ENCODE assay signal across 8 cellular contexts in genomic region chr12:76158518-76159321, GRCh38.
DNase-seq lines count a peak whose midpoint lies in the region; ATAC-seq, FAIRE-seq and TF ChIP-seq lines count a peak whose summit lies in the region.

No MANE protein-coding gene starts in this region.

- CTCF ChIA-PET in AG04450 (lab: Charles Lee), result interaction anchor here (0.6 to 2.0 kb wide), 14 partner anchors 11 to 189 kb away, joined by 3 to 11 read pairs (median 4); partner anchors contain the start of gene BBS10

- H3K27me3 Mint-ChIP-seq in activated T-cell treated with anti-CD3 and anti-CD28 coated beads, Interleukin-2, amount 50 U/mL, for 24 hours, result peaks cover 9% of the 10 kb centered on the region

- no peaks in the 10 kb centered on the region for H3K9me3 Mint-ChIP-seq in activated T-cell treated with anti-CD3 and anti-CD28 coated beads, Interleukin-2, amount 50 U/mL, for 24 hours

- H3K27ac ChIP-seq in AG04450 (ENCODE audit: low read depth, low read length) (no peak overlapping the region), OCI-LY3 (ENCODE audit: low read length) (peak overlapping the region; percentile 85), pancreas (no peak overlapping the region), upper lobe of right lung (no peak overlapping the region)

- no peaks in the 10 kb centered on the region for H3K36me3 Mint-ChIP-seq in activated T-cell treated with anti-CD3 and anti-CD28 coated beads, Interleukin-2, amount 50 U/mL, for 24 hours (ENCODE audit: low read depth)

- H2AFZ ChIP-seq in OCI-LY3 (ENCODE audit: low read depth, low read length), result peak overlapping the region; percentile 98

- TF ChIP-seq CTCF in AG04450 (IDR thresholded peaks at IDR 0.05; ENCODE audit: low read depth, low read length) (peak; percentile 64), OCI-LY3 (IDR thresholded peaks at IDR 0.05; ENCODE audit: low read depth, low read length) (peak; percentile 87), foreskin fibroblast (IDR thresholded peaks at IDR 0.05; ENCODE audit: low read depth, low read length) (peak; percentile 72), pancreas (IDR thresholded peaks at IDR 0.05) (peak; percentile 29 to 58 (median 48)), upper lobe of right lung (IDR thresholded peaks at IDR 0.05) (peak; percentile 62)

- H4K20me1 ChIP-seq in OCI-LY3 (ENCODE audit: insufficient read depth, low read length), result no peaks in the 10 kb centered on the region

- peaks cover 31% of the 10 kb centered on the region for H3K4me1 Mint-ChIP-seq in activated T-cell treated with anti-CD3 and anti-CD28 coated beads, Interleukin-2, amount 50 U/mL, for 24 hours (ENCODE audit: low read depth)

- H3K4me2 ChIP-seq in OCI-LY3 (ENCODE audit: low read length), result peak overlapping the region; percentile 100

- peak overlapping the region; percentile 45 for H3K4me3 Mint-ChIP-seq in activated T-cell treated with anti-CD3 and anti-CD28 coated beads, Interleukin-2, amount 50 U/mL, for 24 hours

- 41 to 53% methylated on average over 11 of the region's 11 CpGs for WGBS in pancreas, 2 donors

- H3K27me3 ChIP-seq in AG04450 (ENCODE audit: control insufficient read depth, insufficient read depth, low read length), result no peaks in the 10 kb centered on the region
- no peaks in the 10 kb centered on the region for H3K27me3 ChIP-seq in OCI-LY3 (ENCODE audit: low read depth, low read length)
- no peaks in the 10 kb centered on the region for H3K27me3 ChIP-seq in pancreas
- H3K27me3 ChIP-seq in upper lobe of right lung, result no peaks in the 10 kb centered on the region

- no peaks in the 10 kb centered on the region for H3K79me2 ChIP-seq in OCI-LY3 (ENCODE audit: low read length)

- H3K9me3 ChIP-seq in AG04450 (ENCODE audit: control insufficient read depth, insufficient read depth, low read length) (no peaks in the 10 kb centered on the region), OCI-LY3 (ENCODE audit: insufficient read depth, low read length) (no peaks in the 10 kb centered on the region), pancreas (no peaks in the 10 kb centered on the region), upper lobe of right lung (no peaks in the 10 kb centered on the region)

- POLR2A ChIA-PET in AG04450 (lab: Yijun Ruan, JAX), result no interaction called here

- H3K36me3 ChIP-seq in OCI-LY3 (replicated peaks; ENCODE audit: low read depth, low read length), result no peaks in the 10 kb centered on the region
- H3K36me3 ChIP-seq in pancreas, result no peaks in the 10 kb centered on the region
- no peaks in the 10 kb centered on the region for H3K36me3 ChIP-seq in upper lobe of right lung

- intact Hi-C loops in pancreas (cut with DNase I), result no loop called here
- intact Hi-C loops in upper lobe of right lung (cut with DNase I), result no loop called here

- peaks cover 27% of the 10 kb centered on the region for H3K4me1 ChIP-seq in OCI-LY3 (ENCODE audit: low read length)
- no peaks in the 10 kb centered on the region for H3K4me1 ChIP-seq in pancreas
- peaks cover 3% of the 10 kb centered on the region for H3K4me1 ChIP-seq in upper lobe of right lung

- H3K27ac Mint-ChIP-seq in activated T-cell treated with anti-CD3 and anti-CD28 coated beads, Interleukin-2, amount 50 U/mL, for 24 hours, result peak overlapping the region; percentile 88

- FAIRE-seq in pancreas (lab: Jason Lieb, UNC), result no peak

- ATAC-seq in GM18858 (IDR thresholded peaks at IDR 0.05; ENCODE audit: unreplicated experiment) (peak; percentile 95), HG03039 (IDR thresholded peaks at IDR 0.05; ENCODE audit: unreplicated experiment) (peak; percentile 98), pancreas (peak; percentile 84 to 99 (median 94)), upper lobe of right lung (peak; percentile 94)

- H3K9ac ChIP-seq in OCI-LY3 (ENCODE audit: low read length), result peak overlapping the region; percentile 73

- H3K4me3 ChIP-seq in AG04450 (ENCODE audit: low read depth, low read length) (no peak overlapping the region), OCI-LY3 (ENCODE audit: low read length) (peak overlapping the region; percentile 80), foreskin fibroblast (ENCODE audit: low read depth in 1 of 2, low read length in 2 of 2) (no peak overlapping the region), pancreas (no peak overlapping the region), upper lobe of right lung (peak overlapping the region; percentile 9)

- DNase-seq in AG04450 (ENCODE audit: low read depth, low spot score), result peak; percentile 21
- peak; percentile 81 for DNase-seq in activated T-cell treated with anti-CD3 and anti-CD28 coated beads, Interleukin-2, amount 50 U/mL, for 24 hours
- DNase-seq in foreskin fibroblast, result peak; percentile 81 to 84
- peak in 3 of 6 donors; percentile 8 to 56 (median 38) for DNase-seq in pancreas
- DNase-seq in upper lobe of right lung, result no peak

Comparison
In these comparisons a context has a peak if more than half of its experiments do, and no peak if none do; other contexts are left out.
1. H3K4me3 ChIP-seq: peak in OCI-LY3 (single experiment) and upper lobe of right lung (single experiment); none in AG04450 (single experiment), foreskin fibroblast (0 of 2) and pancreas (0 of 4).
2. Peak in every context shown above with its lines, with median percentiles within 50 percentile points of each other: CTCF ChIP-seq and ATAC-seq.